17 cellular contexts compared by ENCODE assay signal in genomic region chr20:16571333-16571732, GRCh38. TPM values are rescaled to one million over a fixed set of nuclear protein-coding genes. Genes with fewer than 3 reads are reported as not detected.
DNase-seq lines count a peak whose midpoint lies in the region; ATAC-seq, FAIRE-seq and TF ChIP-seq lines count a peak whose summit lies in the region.
"Had no signal": no experiment of that assay in that cellular context is flagged by ENCODE, and none has a peak within 500 bp of the region (broad histone marks: within the 10 kb centered on the region; RNA-seq: fewer than 3 reads in every experiment).

No MANE protein-coding gene starts in this region.

- WGBS in ovary, 3 donors: 51 to 87% (median 64%) methylated on average over 5 of the region's 5 CpGs

- TF ChIP-seq POLR2A in ovary (IDR thresholded peaks at IDR 0.05): no peak
- TF ChIP-seq POLR2A in GM12891 (IDR thresholded peaks at IDR 0.05; ENCODE audit: low read depth, low read length): no peak

- no peaks in the 10 kb centered on the region for H3K27me3 ChIP-seq in CD4-positive, CD25-positive, alpha-beta regulatory T cell (ENCODE audit: control insufficient read depth, insufficient read depth, low read length)
- no peaks in the 10 kb centered on the region for H3K27me3 ChIP-seq in ovary

- no peak for FAIRE-seq in GM12891 (lab: Jason Lieb, UNC)

- ATAC-seq in CD4-positive, CD25-positive, alpha-beta regulatory T cell (ENCODE audit: low read depth in 2 of 2): no peak
- ATAC-seq in esophagus mucosa: peak; percentile 74
- ATAC-seq in GM19328 (IDR thresholded peaks at IDR 0.05; ENCODE audit: unreplicated experiment): no peak
- ATAC-seq in GM18502 (IDR thresholded peaks at IDR 0.05; ENCODE audit: poor library complexity, unreplicated experiment): no peak

- CTCF ChIA-PET in RWPE1 (lab: Yijun Ruan, JAX): interaction anchor here (0.6 to 0.7 kb wide), 2 partner anchors 9 to 915 kb away, joined by 3 to 4 read pairs; no protein-coding TSS in a partner anchor

- TF ChIP-seq EP300 in ovary (IDR thresholded peaks at IDR 0.05): no peak

- POLR2A ChIA-PET in RWPE1 (lab: Yijun Ruan, JAX; ENCODE audit: low non-redundant PET): no interaction called here

- no peaks in the 10 kb centered on the region for H3K36me3 Mint-ChIP-seq in CD4-positive, CD25-positive, alpha-beta regulatory T cell

- H3K4me1 ChIP-seq in CD4-positive, CD25-positive, alpha-beta regulatory T cell (ENCODE audit: control insufficient read depth, insufficient read depth, low read length, poor library complexity, severe bottlenecking): peaks cover 24% of the 10 kb centered on the region
- peaks cover 13% of the 10 kb centered on the region for H3K4me1 ChIP-seq in ovary (ENCODE audit: insufficient read depth)

- no peak for DNase-seq in CD4-positive, CD25-positive, alpha-beta regulatory T cell
- DNase-seq in RWPE1 (ENCODE audit: low spot score) (no peak), ovary (peak in 3 of 5 donors; percentile 37 to 49 (median 44)), GM12891 (ENCODE audit: insufficient read length, low spot score) (no peak), NCI-H446 treated with DMSO at 0.1 percent for 48 hours (lab: John Stamatoyannopoulos, UW) (no peak)
- DNase-seq: Caco-2; DMS53; H9; NCI-H1436 treated with DMSO at 0.1 percent for 48 hours; NCI-H2081; NCI-H226; NCI-H69; NK-92 treated with Interleukin-12 subunit alpha and Interleukin-12 subunit beta, amount 100 ng/mL, for 24 hours had no signal

- TF ChIP-seq CTCF in RWPE1 (conservative IDR thresholded peaks at IDR 0.05; ENCODE audit: low read depth) (no peak), ovary (IDR thresholded peaks at IDR 0.05) (no peak)

- H3K9me3 ChIP-seq in CD4-positive, CD25-positive, alpha-beta regulatory T cell (ENCODE audit: control insufficient read depth in 2 of 2, low read length in 2 of 2): no peaks in the 10 kb centered on the region
- no peaks in the 10 kb centered on the region for H3K9me3 ChIP-seq in ovary
- H3K9me3 ChIP-seq: Caco-2 had no signal

- no peak overlapping the region for H3K4me3 ChIP-seq in CD4-positive, CD25-positive, alpha-beta regulatory T cell (ENCODE audit: low read depth, low read length)
- H3K4me3 ChIP-seq in ovary: no peak overlapping the region

- intact Hi-C loops in ovary (cut with DNase I): no loop called here

- H3K27ac Mint-ChIP-seq in CD4-positive, CD25-positive, alpha-beta regulatory T cell: peak overlapping the region; percentile 0 to 82 (median 72)
- H3K27ac Mint-ChIP-seq: H9 had no signal

- H3K9me3 Mint-ChIP-seq in CD4-positive, CD25-positive, alpha-beta regulatory T cell: peaks cover 0 to 2% (median 0%) of the 10 kb centered on the region in 7 donors
- H3K9me3 Mint-ChIP-seq: H9 had no signal

- H3K27me3 Mint-ChIP-seq in CD4-positive, CD25-positive, alpha-beta regulatory T cell: peaks cover 4% of the 10 kb centered on the region

- peaks cover 21 to 60% (median 45%) of the 10 kb centered on the region in 4 donors for H3K4me1 Mint-ChIP-seq in CD4-positive, CD25-positive, alpha-beta regulatory T cell

- H3K4me3 Mint-ChIP-seq in CD4-positive, CD25-positive, alpha-beta regulatory T cell: peak overlapping the region in 3 of 4 donors; percentile 24 to 82 (median 34)

- H3K27ac ChIP-seq in CD4-positive, CD25-positive, alpha-beta regulatory T cell (ENCODE audit: insufficient read depth, low read length, poor library complexity, severe bottlenecking): no peak overlapping the region
- H3K27ac ChIP-seq in RWPE1: peak overlapping the region; percentile 85
- H3K27ac ChIP-seq in ovary: peak overlapping the region in 1 of 2 donors; percentile 81
- H3K27ac ChIP-seq: SK-N-MC had no signal

- no peaks in the 10 kb centered on the region for H3K36me3 ChIP-seq in CD4-positive, CD25-positive, alpha-beta regulatory T cell (ENCODE audit: control insufficient read depth, insufficient read depth, low read length)
- H3K36me3 ChIP-seq in ovary: no peaks in the 10 kb centered on the region

TF ChIP-seq in GM12891, 5 proteins besides CTCF, POLR2A, EP300 and RAD21:
- TF ChIP-seq POLR2AphosphoS5 (IDR thresholded peaks at IDR 0.05; ENCODE audit: low read depth, low read length) (no peak), PAX5 (IDR thresholded peaks at IDR 0.05; ENCODE audit: insufficient read depth, low read length, severe bottlenecking) (no peak), POU2F2 (IDR thresholded peaks at IDR 0.05; ENCODE audit: low read depth, low read length) (no peak), TAF1 (IDR thresholded peaks at IDR 0.05; ENCODE audit: low read depth, low read length) (no peak), SPI1 (IDR thresholded peaks at IDR 0.05; ENCODE audit: low read depth, low read length) (no peak)

RNA-seq across cellular contexts. Expression of gene KIF16B, which starts 1.9 kb away (rescaled TPM):
- total RNA-seq in CD4-positive, CD25-positive, alpha-beta regulatory T cell: 5.2 TPM
- polyA plus RNA-seq in CD4-positive, CD25-positive, alpha-beta regulatory T cell: 1 to 10 TPM; 3.1 to 4.9 (median 4.2) TPM
- total RNA-seq in esophagus mucosa: 12.7 TPM
- total RNA-seq in ovary: 10 to 100 TPM; 15.6 to 28.1 (median 23.7) TPM
- polyA plus RNA-seq in ovary: 10 to 100 TPM; 10.9 to 12.5 TPM
- polyA plus RNA-seq in GM12891 (2012; ENCODE audit: low read depth, missing spikeins): 1.7 TPM

Comparison
In these comparisons a context has a peak if more than half of its experiments do, and no peak if none do; other contexts are left out.
1. DNase-seq: peak in ovary (3 of 5); none in CD4-positive, CD25-positive, alpha-beta regulatory T cell (0 of 3), RWPE1 (single experiment), GM12891 (single experiment) and NCI-H446 treated with DMSO at 0.1 percent for 48 hours (single experiment).